In genomic region chr10:88594482-88594881, GRCh38 we compare ENCODE assay signal across 37 cellular contexts. TPM values are rescaled to one million over a fixed set of nuclear protein-coding genes. Genes with fewer than 3 reads are reported as not detected.
"Had no signal": no experiment of that assay in that cellular context is flagged by ENCODE, and none has a peak within 500 bp of the region (broad histone marks: within the 10 kb centered on the region; RNA-seq: fewer than 3 reads in every experiment).

No MANE protein-coding gene starts in this region.

- H3K36me3 ChIP-seq: adrenal gland, brain microvascular endothelial cell, breast epithelium had no signal

- H3K4me3 ChIP-seq: adrenal gland, body of pancreas, breast epithelium had no signal

- H3K4me1 Mint-ChIP-seq: activated T-helper 17 cell treated with anti-CD3 and anti-CD28 coated beads, Interleukin-2, amount 50 U/mL, for 72 hours had no signal

- H3K9me3 Mint-ChIP-seq: activated B cell treated with CpG ODN at 0.5 μM for 24 hours; activated CD4-positive, alpha-beta memory T cell treated with anti-CD3 and anti-CD28 coated beads for 36 hours; activated CD4-positive, alpha-beta T cell treated with anti-CD3 and anti-CD28 coated beads, Interleukin-2, amount 10 ng/mL, durations not matched to agents 24 days and 14 days; activated CD8-positive, alpha-beta T cell treated with anti-CD3 and anti-CD28 coated beads for 36 hours; activated naive CD4-positive, alpha-beta T cell treated with anti-CD3 and anti-CD28 coated beads for 36 hours; activated naive CD4-positive, alpha-beta T cell treated with anti-CD3 and anti-CD28 coated beads, Interleukin-2, amount 50 U/mL, for 72 hours; activated naive CD8-positive, alpha-beta T cell treated with anti-CD3 and anti-CD28 coated beads for 36 hours; activated T-cell treated with anti-CD3 and anti-CD28 coated beads, Interleukin-2, amount 50 U/mL, for 4 hours; activated T-helper 1 cell treated with anti-CD3 and anti-CD28 coated beads, Interleukin-12 subunit alpha, Interleukin-12 subunit beta, Interleukin-2, Interleukin-4 antibody, amounts not matched to agents 30 ng/mL and 10 ng/mL and 1 ng/mL, durations not matched to agents 14 hours and 24 hours and 36 hours; activated T-helper 17 cell treated with anti-CD3 and anti-CD28 coated beads, Interleukin-2, amount 50 U/mL, for 72 hours; T-helper 1 cell treated with Interleukin-12 subunit alpha and Interleukin-12 subunit beta and Interleukin-4 antibody, amounts not matched to agents 30 μg/mL and 1 μg/mL, for 36 hours; T-helper 2 cell treated with Interferon-gamma antibody and Interleukin-4, amounts not matched to agents 5 μg/mL and 100 μg/mL, for 36 hours had no signal

- H3K9me3 ChIP-seq: adrenal gland, body of pancreas, breast epithelium had no signal

- H3K27ac ChIP-seq: adrenal gland, body of pancreas, brain microvascular endothelial cell, breast epithelium, VCaP had no signal

- H3K4me3 Mint-ChIP-seq: activated B cell treated with CpG ODN at 0.5 μM for 24 hours; activated CD4-positive, alpha-beta memory T cell treated with anti-CD3 and anti-CD28 coated beads for 36 hours; activated CD4-positive, alpha-beta T cell treated with anti-CD3 and anti-CD28 coated beads, Interleukin-2, amount 10 ng/mL, durations not matched to agents 24 days and 14 days; activated CD8-positive, alpha-beta T cell treated with anti-CD3 and anti-CD28 coated beads for 36 hours; activated naive CD4-positive, alpha-beta T cell treated with anti-CD3 and anti-CD28 coated beads for 36 hours; activated naive CD8-positive, alpha-beta T cell treated with anti-CD3 and anti-CD28 coated beads for 36 hours; activated T-cell treated with anti-CD3 and anti-CD28 coated beads, Interleukin-2, amount 50 U/mL, for 4 hours; activated T-helper 1 cell treated with anti-CD3 and anti-CD28 coated beads, Interleukin-12 subunit alpha, Interleukin-12 subunit beta, Interleukin-2, Interleukin-4 antibody, amounts not matched to agents 30 ng/mL and 10 ng/mL and 1 ng/mL, durations not matched to agents 14 hours and 24 hours and 36 hours; activated T-helper 17 cell treated with anti-CD3 and anti-CD28 coated beads, Interleukin-2, amount 50 U/mL, for 72 hours; T-helper 1 cell treated with Interleukin-12 subunit alpha and Interleukin-12 subunit beta and Interleukin-4 antibody, amounts not matched to agents 30 μg/mL and 1 μg/mL, for 36 hours; T-helper 2 cell treated with Interferon-gamma antibody and Interleukin-4, amounts not matched to agents 5 μg/mL and 100 μg/mL, for 36 hours had no signal

- H3K36me3 Mint-ChIP-seq: activated CD4-positive, alpha-beta memory T cell treated with anti-CD3 and anti-CD28 coated beads for 36 hours; activated naive CD4-positive, alpha-beta T cell treated with anti-CD3 and anti-CD28 coated beads, Interleukin-2, amount 50 U/mL, for 72 hours; activated naive CD8-positive, alpha-beta T cell treated with anti-CD3 and anti-CD28 coated beads for 36 hours had no signal

- DNase-seq: activated B cell treated with CpG ODN at 0.5 μM for 24 hours; activated CD4-positive, alpha-beta memory T cell treated with anti-CD3 and anti-CD28 coated beads for 36 hours; activated CD4-positive, alpha-beta T cell treated with anti-CD3 and anti-CD28 coated beads for 4 hours; activated CD4-positive, alpha-beta T cell treated with anti-CD3 and anti-CD28 coated beads, Interleukin-2, amount 10 ng/mL, durations not matched to agents 24 days and 14 days; activated CD4-positive, alpha-beta T cell treated with anti-CD3 and anti-CD28 coated beads, Interleukin-2, amount 50 U/mL, for 1 hour; activated CD4-positive, alpha-beta T cell treated with anti-CD3 and anti-CD28 coated beads, Interleukin-2, amount 50 U/mL, for 4 hours; activated CD4-positive, CD25-positive, alpha-beta regulatory T cell treated with anti-CD3 and anti-CD28 coated beads, Interleukin-2, amount 50 U/mL, for 72 hours; activated CD8-positive, alpha-beta memory T cell treated with anti-CD3 and anti-CD28 coated beads, Interleukin-2, amount 50 U/mL, for 4 hours; activated CD8-positive, alpha-beta T cell treated with anti-CD3 and anti-CD28 coated beads for 36 hours; activated effector memory CD4-positive, alpha-beta T cell treated with anti-CD3 and anti-CD28 coated beads, Interleukin-2, amount 50 U/mL, for 16 hours; activated gamma-delta T cell treated with Interleukin-2 at 50 U/mL for 16 hours; activated naive CD4-positive, alpha-beta T cell; activated naive CD4-positive, alpha-beta T cell treated with anti-CD3 and anti-CD28 coated beads for 36 hours; activated naive CD4-positive, alpha-beta T cell treated with anti-CD3 and anti-CD28 coated beads, Interleukin-2, amount 50 U/mL, for 16 hours; activated naive CD8-positive, alpha-beta T cell treated with anti-CD3 and anti-CD28 coated beads for 36 hours; activated T-cell treated with anti-CD3 and anti-CD28 coated beads for 4 hours; activated T-cell treated with anti-CD3 and anti-CD28 coated beads, Interleukin-2, amount 50 U/mL, for 1 hour; activated T-cell treated with anti-CD3 and anti-CD28 coated beads, Interleukin-2, amount 50 U/mL, for 4 hours; adrenal gland; amniotic stem cell; aorta; body of pancreas; brain microvascular endothelial cell; central memory CD4-positive, alpha-beta T cell; T-helper 2 cell; T-helper 9 cell had no signal

- H3K27me3 Mint-ChIP-seq: activated B cell treated with CpG ODN at 0.5 μM for 24 hours; activated CD4-positive, alpha-beta memory T cell treated with anti-CD3 and anti-CD28 coated beads for 36 hours; activated naive CD8-positive, alpha-beta T cell treated with anti-CD3 and anti-CD28 coated beads for 36 hours had no signal

- H3K27ac Mint-ChIP-seq: activated B cell treated with CpG ODN at 0.5 μM for 24 hours; activated CD4-positive, alpha-beta memory T cell treated with anti-CD3 and anti-CD28 coated beads for 36 hours; activated CD4-positive, alpha-beta T cell treated with anti-CD3 and anti-CD28 coated beads, Interleukin-2, amount 10 ng/mL, durations not matched to agents 24 days and 14 days; activated CD8-positive, alpha-beta T cell treated with anti-CD3 and anti-CD28 coated beads for 36 hours; activated naive CD4-positive, alpha-beta T cell treated with anti-CD3 and anti-CD28 coated beads for 36 hours; activated naive CD4-positive, alpha-beta T cell treated with anti-CD3 and anti-CD28 coated beads, Interleukin-2, amount 50 U/mL, for 72 hours; activated naive CD8-positive, alpha-beta T cell treated with anti-CD3 and anti-CD28 coated beads for 36 hours; activated T-helper 1 cell treated with anti-CD3 and anti-CD28 coated beads, Interleukin-12 subunit alpha, Interleukin-12 subunit beta, Interleukin-2, Interleukin-4 antibody, amounts not matched to agents 30 ng/mL and 10 ng/mL and 1 ng/mL, durations not matched to agents 14 hours and 24 hours and 36 hours; activated T-helper 17 cell treated with anti-CD3 and anti-CD28 coated beads, Interleukin-2, amount 50 U/mL, for 72 hours; T-helper 1 cell treated with Interleukin-12 subunit alpha and Interleukin-12 subunit beta and Interleukin-4 antibody, amounts not matched to agents 30 μg/mL and 1 μg/mL, for 36 hours; T-helper 2 cell treated with Interferon-gamma antibody and Interleukin-4, amounts not matched to agents 5 μg/mL and 100 μg/mL, for 36 hours had no signal

- FAIRE-seq: astrocyte, TTC549 had no signal

- H3K27me3 ChIP-seq: adrenal gland, body of pancreas, brain microvascular endothelial cell, breast epithelium had no signal

- H3K4me1 ChIP-seq: adrenal gland, body of pancreas, breast epithelium had no signal

- ATAC-seq: activated CD8-positive, alpha-beta T cell treated with anti-CD3 and anti-CD28 coated beads for 36 hours; activated naive CD4-positive, alpha-beta T cell treated with anti-CD3 and anti-CD28 coated beads, Interleukin-2, amount 50 U/mL, for 72 hours; activated T-cell treated with anti-CD3 and anti-CD28 coated beads, Interleukin-2, amount 50 U/mL, for 4 hours; activated T-helper 17 cell treated with anti-CD3 and anti-CD28 coated beads, Interleukin-2, amount 50 U/mL, for 72 hours; body of pancreas had no signal

RNA-seq across cellular contexts. Expression of gene LIPJ, which starts 7.9 kb away (rescaled TPM):
- total RNA-seq: activated CD4-positive, alpha-beta memory T cell treated with anti-CD3 and anti-CD28 coated beads for 36 hours; activated CD4-positive, alpha-beta T cell treated with anti-CD3 and anti-CD28 coated beads, Interleukin-2, amount 10 ng/mL, durations not matched to agents 24 days and 14 days; activated CD8-positive, alpha-beta memory T cell treated with anti-CD3 and anti-CD28 coated beads for 36 hours; activated CD8-positive, alpha-beta T cell treated with anti-CD3 and anti-CD28 coated beads for 36 hours; activated naive CD4-positive, alpha-beta T cell treated with anti-CD3 and anti-CD28 coated beads for 36 hours; activated naive CD4-positive, alpha-beta T cell treated with anti-CD3 and anti-CD28 coated beads, Interleukin-2, amount 50 U/mL, for 72 hours; activated naive CD8-positive, alpha-beta T cell treated with anti-CD3 and anti-CD28 coated beads for 36 hours; activated T-cell treated with anti-CD3 and anti-CD28 coated beads, Interleukin-2, amount 50 U/mL, for 4 hours; activated T-helper 1 cell treated with anti-CD3 and anti-CD28 coated beads, Interleukin-12 subunit alpha, Interleukin-12 subunit beta, Interleukin-2, Interleukin-4 antibody, amounts not matched to agents 30 ng/mL and 10 ng/mL and 1 ng/mL, durations not matched to agents 14 hours and 24 hours and 36 hours; activated T-helper 17 cell treated with anti-CD3 and anti-CD28 coated beads, Interleukin-2, amount 50 U/mL, for 72 hours; astrocyte; cardiac septum had no signal
- polyA plus RNA-seq: aorta had no signal
